ENCODE assay signal across 8 cellular contexts in the genomic region with DNA sequence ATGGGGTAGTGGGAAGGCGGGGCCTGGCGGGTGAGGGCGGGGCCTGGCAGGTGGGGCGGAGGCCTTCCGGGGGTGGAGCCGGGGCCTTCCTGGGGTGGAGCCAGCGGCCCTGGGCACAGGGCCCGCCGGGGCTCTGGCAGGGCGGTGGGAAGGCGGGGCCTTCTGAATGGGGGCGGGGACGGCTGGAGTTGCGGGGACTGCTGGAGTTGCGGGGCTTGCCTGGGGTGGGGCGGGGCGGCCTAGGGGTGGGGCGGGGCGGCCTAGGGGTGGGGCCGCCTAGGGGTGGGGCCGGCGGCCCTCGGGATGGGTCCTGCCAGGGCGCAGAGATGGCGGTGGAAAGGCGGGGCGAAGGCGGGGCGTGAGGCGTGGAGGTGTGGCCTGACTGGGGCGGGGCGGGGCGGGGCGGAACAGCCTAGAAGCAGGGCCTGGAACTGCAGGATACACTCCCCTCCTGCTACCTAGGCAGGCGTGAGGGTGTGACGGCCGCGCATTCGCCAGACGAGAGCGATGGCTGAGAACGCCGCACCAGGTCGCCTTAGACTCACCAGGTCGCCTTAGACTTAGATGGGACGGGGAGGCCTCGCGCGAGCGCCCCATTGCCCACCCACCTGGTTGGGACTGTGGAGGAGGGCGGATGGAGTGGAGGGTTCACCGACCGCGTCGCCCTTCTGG. TPM values are rescaled to one million over a fixed set of nuclear protein-coding genes. Genes with fewer than 3 reads are reported as not detected.
DNase-seq lines count a peak whose midpoint lies in the region; ATAC-seq and TF ChIP-seq lines count a peak whose summit lies in the region.

No MANE protein-coding gene starts in this region.

- H3K4me1 ChIP-seq in HUES48 (ENCODE audit: control insufficient read depth, insufficient read depth, low read length) = peaks cover 2% of the 10 kb centered on the region; the same call in 1 of the 2 replicates
- peaks cover 0 to 8% of the 10 kb centered on the region in 2 donors for H3K4me1 ChIP-seq in left lung

- H3K4me3 ChIP-seq in HUES48 (ENCODE audit: low read depth, low read length) (peak overlapping the region; percentile 50), left lung (peak overlapping the region in 1 of 2 donors; percentile 31)

- H3K9me3 ChIP-seq in HUES48 (ENCODE audit: control insufficient read depth, insufficient read depth, low read length) (no peaks in the 10 kb centered on the region), left lung (no peaks in the 10 kb centered on the region)

- TF ChIP-seq CTCF in left lung (IDR thresholded peaks at IDR 0.05) = no peak

- intact Hi-C loops in left lung (cut with DNase I) = no loop called here

- peak; percentile 68 for ATAC-seq in GM19452 (IDR thresholded peaks at IDR 0.05; ENCODE audit: unreplicated experiment)
- ATAC-seq in left lung = peak; percentile 87

- H3K27me3 ChIP-seq in HUES48 (ENCODE audit: control insufficient read depth, insufficient read depth, low read length) = no peaks in the 10 kb centered on the region
- no peaks in the 10 kb centered on the region for H3K27me3 ChIP-seq in left lung

- no peak overlapping the region for H3K27ac ChIP-seq in HUES48 (ENCODE audit: low read depth, low read length)
- H3K27ac ChIP-seq in left lung = peak overlapping the region in 1 of 2 donors; percentile 41

- H3K36me3 ChIP-seq in HUES48 (ENCODE audit: control insufficient read depth, insufficient read depth, low read length) = no peaks in the 10 kb centered on the region
- H3K36me3 ChIP-seq in left lung = no peaks in the 10 kb centered on the region

- peak; percentile 99 for DNase-seq in AG08396 (ENCODE audit: low spot score)
- peak; percentile 68 to 79 for DNase-seq in activated CD4-positive, alpha-beta T cell treated with anti-CD3 and anti-CD28 coated beads, Interleukin-2, amount 50 U/mL, for 24 hours (ENCODE audit: low read depth in 1 of 2, low spot score in 1 of 2)
- DNase-seq in dedifferentiated amniotic fluid mesenchymal stem cell (ENCODE audit: extremely low spot score) = peak; percentile 23
- DNase-seq in left lung = peak; percentile 87 to 95
- peak; percentile 68 to 77 (median 70) for DNase-seq in stimulated activated CD4-positive, alpha-beta T cell treated with anti-CD3 and anti-CD28 coated beads, TNF-alpha, amount 100 ng/mL, for 24 hours (ENCODE audit: low read depth in 3 of 3)
- DNase-seq in NCI-H510A treated with DMSO at 0.1 percent for 48 hours (lab: John Stamatoyannopoulos, UW) = no peak

- H3K9ac ChIP-seq in HUES48 (ENCODE audit: low read depth, low read length) = no peak overlapping the region

RNA-seq across cellular contexts. Expression of a gene that starts 19.3 kb away (rescaled TPM):
- total RNA-seq in left lung = 10 to 100 TPM; 37.0 to 57.1 TPM

RNA-seq across cellular contexts. Expression of a gene that starts 53.5 kb away (rescaled TPM):
- 1 to 10 TPM; 2.1 to 3.0 TPM for total RNA-seq in left lung
